Comparison of ENCODE assay signal across 18 cellular contexts in the genomic region with DNA sequence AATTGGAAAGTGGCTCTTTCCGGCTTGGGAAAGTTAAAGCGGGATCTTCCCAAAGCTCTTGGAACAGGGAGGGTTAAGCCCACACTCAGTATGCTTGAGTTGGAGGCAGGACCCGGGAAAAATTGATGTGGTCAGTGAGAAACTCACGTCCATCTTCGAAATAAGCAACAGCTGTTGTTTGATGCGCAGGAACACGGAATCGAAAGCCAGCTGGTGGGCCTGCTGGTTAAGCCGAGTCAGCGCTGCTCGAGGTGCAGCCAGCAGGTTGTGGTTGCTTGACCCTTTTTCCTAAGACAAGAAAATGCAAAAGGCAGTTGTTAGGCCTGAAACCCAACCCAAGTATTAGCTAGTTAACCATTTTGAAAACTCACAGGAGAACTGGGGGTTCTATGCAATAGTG. TPM values are rescaled to one million over a fixed set of nuclear protein-coding genes. Genes with fewer than 3 reads are reported as not detected.
DNase-seq lines count a peak whose midpoint lies in the region; ATAC-seq and TF ChIP-seq lines count a peak whose summit lies in the region.
"Had no signal": no experiment of that assay in that cellular context is flagged by ENCODE, and none has a peak within 500 bp of the region (broad histone marks: within the 10 kb centered on the region; RNA-seq: fewer than 3 reads in every experiment).

No MANE protein-coding gene starts in this region.

- no peak overlapping the region for H4K8ac ChIP-seq in mesendoderm (ENCODE audit: low read depth, low read length)

- peak overlapping the region; percentile 92 for H3K27ac ChIP-seq in KMS-11
- H3K27ac ChIP-seq in endodermal cell (ENCODE audit: low read depth, low read length) = peak overlapping the region; percentile 32
- peak overlapping the region in 2 of 4 donors; percentile 32 to 44 for H3K27ac ChIP-seq in sigmoid colon
- no peak overlapping the region for H3K27ac ChIP-seq in mesendoderm (ENCODE audit: low read depth, low read length)
- H3K27ac ChIP-seq: RWPE1, SJSA1 had no signal

- H3K9ac ChIP-seq in KMS-11 (peak overlapping the region; percentile 39; the same call in 1 of the 2 replicates), endodermal cell (ENCODE audit: extremely low read depth, low read length, poor library complexity, severe bottlenecking) (no peak overlapping the region), mesendoderm (ENCODE audit: low read length) (no peak overlapping the region)

- H2AFZ ChIP-seq in KMS-11 (ENCODE audit: low read depth) = 0 out of 2 replicates have a peak overlapping the region, but pooled peaks have one; percentile 6

- DNase-seq in NCI-H524 treated with DMSO at 0.1 percent for 48 hours (lab: John Stamatoyannopoulos, UW) = peak; percentile 63
- DNase-seq in endodermal cell = no peak
- DNase-seq in sigmoid colon = peak; percentile 63
- DNase-seq in mesendoderm = no peak
- DNase-seq in sciatic nerve (ENCODE audit: low spot score) = no peak
- DNase-seq: CD4-positive, CD25-positive, alpha-beta regulatory T cell; DMS53; NCI-H1417 treated with DMSO at 0.1 percent for 48 hours; NCI-H2081; NCI-H510A treated with DMSO at 0.1 percent for 48 hours; NK-92 treated with Interleukin-12 subunit alpha and Interleukin-12 subunit beta, amount 100 ng/mL, for 24 hours; OCI-M1 had no signal

- H3K4me2 ChIP-seq in KMS-11 = peak overlapping the region; percentile 89
- no peak overlapping the region for H3K4me2 ChIP-seq in mesendoderm (ENCODE audit: low read length)

- no peaks in the 10 kb centered on the region for H3K27me3 Mint-ChIP-seq in endodermal cell (ENCODE audit: insufficient read depth)
- H3K27me3 Mint-ChIP-seq: B cell; CD4-positive, CD25-positive, alpha-beta regulatory T cell had no signal

- H3K79me2 ChIP-seq in KMS-11 (ENCODE audit: insufficient read depth, low read depth) = no peaks in the 10 kb centered on the region
- no peaks in the 10 kb centered on the region for H3K79me2 ChIP-seq in mesendoderm (ENCODE audit: control insufficient read depth, insufficient read depth, low read length)

- H3K27ac Mint-ChIP-seq in endodermal cell = no peak overlapping the region
- H3K27ac Mint-ChIP-seq: B cell; CD4-positive, CD25-positive, alpha-beta regulatory T cell had no signal

- WGBS in endodermal cell (ENCODE audit: insufficient coverage in 1 of 2, insufficient read length in 1 of 2), 2 experiments = 96% methylated on average over 11 of the region's 11 CpGs
- WGBS in sigmoid colon, 2 donors = 84 to 88% methylated on average over 11 of the region's 11 CpGs
- no CpG with 5 or more reads among the region's 11 CpGs for WGBS in mesendoderm (ENCODE audit: extremely low coverage, insufficient coverage, low lambda C conversion rate)

- H3K9me3 Mint-ChIP-seq in endodermal cell = no peaks in the 10 kb centered on the region
- H3K9me3 Mint-ChIP-seq: CD4-positive, CD25-positive, alpha-beta regulatory T cell had no signal

- no peak overlapping the region for H4K5ac ChIP-seq in mesendoderm (ENCODE audit: low read length)

- peaks cover 50% of the 10 kb centered on the region for H3K36me3 Mint-ChIP-seq in endodermal cell (ENCODE audit: low read depth)

- no peak for TF ChIP-seq CTCF in KMS-11 (conservative IDR thresholded peaks at IDR 0.05; ENCODE audit: low read depth, low read length)
- TF ChIP-seq CTCF in endodermal cell (conservative IDR thresholded peaks at IDR 0.05) = no peak
- TF ChIP-seq CTCF in sigmoid colon (IDR thresholded peaks at IDR 0.05) = no peak

- peaks cover 22% of the 10 kb centered on the region for H3K4me1 Mint-ChIP-seq in endodermal cell
- H3K4me1 Mint-ChIP-seq: B cell; CD4-positive, CD25-positive, alpha-beta regulatory T cell had no signal

- no peak overlapping the region for H2BK120ac ChIP-seq in mesendoderm (ENCODE audit: low read depth, low read length)

- no peak for TF ChIP-seq POLR2A in sigmoid colon (IDR thresholded peaks at IDR 0.05)

- H3K18ac ChIP-seq in mesendoderm (ENCODE audit: low read length) = no peak overlapping the region

- no peaks in the 10 kb centered on the region for H3K79me1 ChIP-seq in mesendoderm (ENCODE audit: low read length)

- H4K20me1 ChIP-seq in KMS-11 (ENCODE audit: insufficient read depth) = no peaks in the 10 kb centered on the region

- no peaks in the 10 kb centered on the region for H3K9me3 ChIP-seq in endodermal cell (ENCODE audit: control insufficient read depth, low read length)
- H3K9me3 ChIP-seq in sigmoid colon = no peaks in the 10 kb centered on the region
- H3K9me3 ChIP-seq: Caco-2, SJSA1 had no signal

- no peak overlapping the region for H2BK15ac ChIP-seq in mesendoderm (replicated peaks; ENCODE audit: low read depth)

- H3K4me3 ChIP-seq in KMS-11 (IDR thresholded peaks at IDR 0.05; ENCODE audit: insufficient read depth, low read depth, low read length) = no peak overlapping the region
- H3K4me3 ChIP-seq in endodermal cell (ENCODE audit: low read length) = no peak overlapping the region
- H3K4me3 ChIP-seq in sigmoid colon = no peak overlapping the region
- H3K4me3 ChIP-seq in mesendoderm (ENCODE audit: low read length) = no peak overlapping the region
- H3K4me3 ChIP-seq: SJSA1 had no signal

- H3K4ac ChIP-seq in mesendoderm (ENCODE audit: low read depth, low read length) = no peak overlapping the region

- H2BK5ac ChIP-seq in mesendoderm (ENCODE audit: low read length) = no peak overlapping the region

- H3K56ac ChIP-seq in mesendoderm (ENCODE audit: low read length) = no peak overlapping the region

- H3K27me3 ChIP-seq in KMS-11 (ENCODE audit: insufficient read depth, low read depth) (no peaks in the 10 kb centered on the region), endodermal cell (ENCODE audit: control insufficient read depth, insufficient read depth, low read length, poor library complexity, severe bottlenecking) (no peaks in the 10 kb centered on the region), sigmoid colon (no peaks in the 10 kb centered on the region), mesendoderm (ENCODE audit: insufficient read depth, low read length, poor library complexity) (no peaks in the 10 kb centered on the region)
- H3K27me3 ChIP-seq: SJSA1 had no signal

- TF ChIP-seq EP300 in sigmoid colon (IDR thresholded peaks at IDR 0.05) = no peak

- ATAC-seq in GM21825 (IDR thresholded peaks at IDR 0.05; ENCODE audit: unreplicated experiment) (no peak), sciatic nerve (no peak)

- H3K4me1 ChIP-seq in KMS-11 (ENCODE audit: low read depth, poor library complexity, severe bottlenecking) = peaks cover 85% of the 10 kb centered on the region
- no peaks in the 10 kb centered on the region for H3K4me1 ChIP-seq in endodermal cell (ENCODE audit: control insufficient read depth, insufficient read depth, low read length)
- peaks cover 0 to 25% (median 20%) of the 10 kb centered on the region in 4 donors for H3K4me1 ChIP-seq in sigmoid colon
- H3K4me1 ChIP-seq in mesendoderm (ENCODE audit: control insufficient read depth, low read depth, low read length) = no peaks in the 10 kb centered on the region
- H3K4me1 ChIP-seq: Caco-2, SJSA1 had no signal

- no peak overlapping the region for H2AK5ac ChIP-seq in mesendoderm (ENCODE audit: low read length)

- H3K36me3 ChIP-seq in KMS-11 (ENCODE audit: insufficient read depth) (no peaks in the 10 kb centered on the region), endodermal cell (ENCODE audit: control insufficient read depth, insufficient read depth, low read length) (peaks cover 50% of the 10 kb centered on the region), sigmoid colon (peaks cover 13 to 85% (median 21%) of the 10 kb centered on the region in 4 donors), mesendoderm (ENCODE audit: control insufficient read depth, insufficient read depth, low read length) (no peaks in the 10 kb centered on the region)

- H3K23ac ChIP-seq in mesendoderm (ENCODE audit: low read length) = no peak overlapping the region

- intact Hi-C loops in sigmoid colon (cut with DNase I) = no loop called here
- intact Hi-C loops in sciatic nerve (cut with DNase I) = no loop called here

- H3K4me3 Mint-ChIP-seq in endodermal cell = no peak overlapping the region
- H3K4me3 Mint-ChIP-seq: B cell; CD4-positive, CD25-positive, alpha-beta regulatory T cell had no signal

RNA-seq across cellular contexts. Expression of gene COG7, which starts 49.4 kb away (rescaled TPM):
- total RNA-seq in endodermal cell = 10 to 100 TPM; 19.9 to 31.3 TPM
- 26.4 TPM for polyA plus RNA-seq in endodermal cell (2013, experiment 1 of 2)
- polyA plus RNA-seq in endodermal cell (2013, experiment 2 of 2) = 20.0 TPM
- total RNA-seq in sigmoid colon = 10 to 100 TPM; 12.0 to 25.5 (median 13.9) TPM
- 10 to 100 TPM; 17.4 to 26.0 (median 19.4) TPM for polyA plus RNA-seq in sigmoid colon
- 8.5 TPM for polyA plus RNA-seq in mesendoderm (2013, experiment 1 of 2)
- 8.7 TPM for polyA plus RNA-seq in mesendoderm (2013, experiment 2 of 2)
- 29.4 TPM for total RNA-seq in sciatic nerve

Comparison
In these comparisons a context has a peak if more than half of its experiments do, and no peak if none do; other contexts are left out.
1. DNase-seq: peak in NCI-H524 treated with DMSO at 0.1 percent for 48 hours (single experiment) and sigmoid colon (single experiment); none in endodermal cell (single experiment), mesendoderm (single experiment) and sciatic nerve (single experiment).